Comparison of ENCODE assay signal across 1 cellular context in genomic region chrY:9041474-9041873, GRCh38.
TF ChIP-seq lines count a peak whose summit lies in the region.

No MANE protein-coding gene starts in this region.

TF ChIP-seq in GM23338, 12 proteins besides CTCF, POLR2A, EP300 and RAD21 (continued from another document):
- TF ChIP-seq REST (IDR thresholded peaks at IDR 0.05; ENCODE audit: unreplicated experiment) = no peak
